14 cellular contexts compared by ENCODE assay signal in the genomic region with DNA sequence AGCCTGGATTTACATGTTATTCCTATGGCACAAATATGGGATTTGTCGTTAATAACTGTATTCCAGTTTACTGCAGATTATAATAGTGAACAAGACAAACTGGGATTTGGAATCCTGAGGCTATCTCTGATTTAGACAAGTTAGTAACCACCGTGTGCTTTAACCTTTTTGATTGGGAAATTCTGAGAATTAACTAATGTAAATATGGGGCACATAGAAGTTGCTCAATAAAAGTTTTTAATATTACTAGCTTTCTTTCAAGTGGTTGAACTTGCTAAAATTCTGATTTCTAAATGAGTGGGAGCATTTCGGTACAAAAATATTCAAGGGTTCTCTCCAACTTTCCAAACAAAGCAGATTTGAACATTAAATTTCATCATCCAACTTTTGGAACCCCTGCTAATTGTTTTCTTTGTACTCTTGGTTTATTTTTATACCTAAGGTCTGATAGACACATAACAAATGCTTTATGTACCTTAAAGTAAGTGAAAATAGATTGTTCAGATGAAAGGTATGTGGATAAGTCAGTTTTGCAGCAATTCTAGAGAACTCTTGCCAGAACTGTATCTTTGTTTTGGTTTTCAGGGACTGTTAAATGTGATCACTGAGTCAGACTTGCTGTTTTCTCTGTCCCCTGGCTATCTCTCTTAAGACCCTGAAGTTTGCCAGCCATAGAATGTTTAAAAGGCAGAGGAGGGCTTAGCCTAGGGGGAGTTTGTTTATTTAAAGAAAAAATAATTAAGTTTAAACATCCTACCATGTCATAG. TPM values are rescaled to one million over a fixed set of nuclear protein-coding genes. Genes with fewer than 3 reads are reported as not detected.
A peak's percentile ranks its signal among the peaks of the same experiment; 100 is the strongest.
DNase-seq lines count a peak whose midpoint lies in the region; ATAC-seq, FAIRE-seq and TF ChIP-seq lines count a peak whose summit lies in the region.
"Had no signal": no experiment of that assay in that cellular context is flagged by ENCODE, and none has a peak within 500 bp of the region (broad histone marks: within the 10 kb centered on the region; RNA-seq: fewer than 3 reads in every experiment).

No MANE protein-coding gene starts in this region.

- peaks cover 23% of the 10 kb centered on the region for H3K4me1 ChIP-seq in mesodermal cell (ENCODE audit: control insufficient read depth, insufficient read depth, low read length, poor library complexity, severe bottlenecking)
- peaks cover 7% of the 10 kb centered on the region for H3K4me1 ChIP-seq in body of pancreas

- H3K27ac ChIP-seq in mesodermal cell (ENCODE audit: low read depth, low read length, severe bottlenecking) = peak overlapping the region; percentile 88
- no peak overlapping the region for H3K27ac ChIP-seq in body of pancreas

- TF ChIP-seq POLR2A in body of pancreas (IDR thresholded peaks at IDR 0.05) = no peak

- DNase-seq in AG08395 (ENCODE audit: low spot score) (peak; percentile 56), HTR-8/SVneo (ENCODE audit: insufficient read length, low spot score) (peak; percentile 19), bronchial epithelial cell (ENCODE audit: low read depth) (peak; percentile 92), body of pancreas (no peak), inferior parietal cortex (ENCODE audit: extremely low spot score) (no peak), GM19239 (ENCODE audit: insufficient read length, low spot score) (no peak), NCI-H446 (lab: John Stamatoyannopoulos, UW) (no peak)
- DNase-seq: activated CD4-positive, alpha-beta T cell treated with anti-CD3 and anti-CD28 coated beads, Interleukin-2, amount 50 U/mL, for 48 hours; CD4-positive, alpha-beta T cell; islet precursor cell; NCI-H1092 treated with DMSO at 0.1 percent for 48 hours; retina had no signal

- FAIRE-seq in HTR-8/SVneo (lab: Jason Lieb, UNC) (no peak), bronchial epithelial cell (lab: Jason Lieb, UNC) (no peak), GM19239 (lab: Jason Lieb, UNC) (no peak)
- FAIRE-seq: GM18507 had no signal

- ATAC-seq in body of pancreas = no peak

- H3K9me3 ChIP-seq in mesodermal cell (ENCODE audit: control insufficient read depth, low read length) (peaks cover 8% of the 10 kb centered on the region), body of pancreas (no peaks in the 10 kb centered on the region)

- WGBS in mesodermal cell (ENCODE audit: insufficient coverage in 2 of 2), 2 experiments = 100% methylated on average over 2 of the region's 3 CpGs; no CpG with 5 or more reads in 1 of the 2 experiments
- 80 to 81% methylated on average over 3 of the region's 3 CpGs for WGBS in body of pancreas, 2 donors

- H3K27me3 ChIP-seq in bronchial epithelial cell (ENCODE audit: control insufficient read depth, insufficient read depth, low read length) = no peaks in the 10 kb centered on the region
- no peaks in the 10 kb centered on the region for H3K27me3 ChIP-seq in body of pancreas

- intact Hi-C loops in body of pancreas (cut with DNase I) = no loop called here

- no peaks in the 10 kb centered on the region for H3K36me3 ChIP-seq in bronchial epithelial cell (ENCODE audit: control insufficient read depth, insufficient read depth, low read length)
- peaks cover 19% of the 10 kb centered on the region for H3K36me3 ChIP-seq in mesodermal cell (ENCODE audit: control insufficient read depth, insufficient read depth, low read length)
- no peaks in the 10 kb centered on the region for H3K36me3 ChIP-seq in body of pancreas (replicated peaks in 1 of 2; ENCODE audit: insufficient read depth in 1 of 2, low read depth in 2 of 2)

- TF ChIP-seq CTCF in bronchial epithelial cell (IDR thresholded peaks at IDR 0.05; ENCODE audit: insufficient read depth, low read length, severe bottlenecking) (no peak), body of pancreas (IDR thresholded peaks at IDR 0.05) (no peak)

- H3K4me3 ChIP-seq in bronchial epithelial cell (ENCODE audit: low read depth, low read length) (no peak overlapping the region), mesodermal cell (ENCODE audit: extremely low read depth, insufficient read depth, low read length, poor library complexity, severe bottlenecking) (no peak overlapping the region), body of pancreas (no peak overlapping the region)

RNA-seq across cellular contexts. Expression of a gene that starts 57.5 kb away (rescaled TPM):
- total RNA-seq in bronchial epithelial cell (25.5 and 27.1 TPM in 2 replicates), body of pancreas (10 to 100 TPM in 1 of 2 donors, 1 to 10 TPM in 1; 4.9 to 14.3 TPM)
- polyA plus RNA-seq in mesodermal cell (2013, experiment 1 of 2) = 22.0 TPM
- 22.2 TPM for polyA plus RNA-seq in mesodermal cell (2013, experiment 2 of 2)

RNA-seq across cellular contexts. Expression of a gene that starts 57.6 kb away (rescaled TPM):
- total RNA-seq in bronchial epithelial cell = 150 and 235 TPM in 2 replicates
- polyA plus RNA-seq in mesodermal cell (2013, experiment 1 of 2) = 313 TPM
- 291 TPM for polyA plus RNA-seq in mesodermal cell (2013, experiment 2 of 2)
- 10 to 100 TPM; 68.2 to 71.1 TPM for total RNA-seq in body of pancreas

Comparison
In these comparisons a context has a peak if more than half of its experiments do, and no peak if none do; other contexts are left out.
1. DNase-seq: peak in AG08395 (single experiment), HTR-8/SVneo (single experiment) and bronchial epithelial cell (single experiment); none in body of pancreas (0 of 4), inferior parietal cortex (single experiment), GM19239 (single experiment) and NCI-H446 (0 of 2).